In the genomic region with DNA sequence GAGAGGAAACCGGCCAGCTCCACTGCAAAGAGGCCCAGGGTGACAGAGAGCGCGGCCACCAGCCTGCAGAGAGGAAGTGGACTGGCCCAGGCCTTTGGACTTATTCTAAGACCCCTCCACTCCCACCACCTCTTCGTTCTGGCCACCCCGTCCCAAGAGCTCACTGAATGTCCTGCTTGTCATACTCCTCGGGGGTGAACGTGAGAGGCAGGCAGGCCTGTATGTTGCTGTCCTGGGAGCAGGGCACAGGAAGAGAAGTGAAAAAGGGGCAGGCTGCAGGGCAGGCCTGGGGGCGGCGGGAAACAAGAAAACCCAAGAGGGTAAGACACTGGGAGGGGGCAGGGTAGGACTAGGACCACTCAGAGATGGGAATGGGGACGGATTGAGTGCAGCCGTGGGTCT, we compare ENCODE assay signal across 8 cellular contexts. TPM values are rescaled to one million over a fixed set of nuclear protein-coding genes. Genes with fewer than 3 reads are reported as not detected.
DNase-seq lines count a peak whose midpoint lies in the region; ATAC-seq and TF ChIP-seq lines count a peak whose summit lies in the region.

No MANE protein-coding gene starts in this region.

- no peaks in the 10 kb centered on the region for H3K36me3 Mint-ChIP-seq in activated CD4-positive, alpha-beta T cell treated with anti-CD3 and anti-CD28 coated beads, Interleukin-2, amount 10 ng/mL, durations not matched to agents 24 days and 14 days (ENCODE audit: low read depth)
- H3K36me3 Mint-ChIP-seq in endothelial cell (ENCODE audit: low read depth, unreplicated experiment) (no peaks in the 10 kb centered on the region), nephron progenitor cell (ENCODE audit: low read depth) (no peaks in the 10 kb centered on the region)

- H3K27me3 ChIP-seq in Peyer's patch = no peaks in the 10 kb centered on the region

- H3K9me3 ChIP-seq in Peyer's patch = no peaks in the 10 kb centered on the region

- no peak for ATAC-seq in HG02678 (IDR thresholded peaks at IDR 0.05; ENCODE audit: unreplicated experiment)

- no peak for TF ChIP-seq CTCF in Peyer's patch (IDR thresholded peaks at IDR 0.05)
- no peak for TF ChIP-seq CTCF in endothelial cell (IDR thresholded peaks at IDR 0.05; ENCODE audit: unreplicated experiment)
- TF ChIP-seq CTCF in nephron progenitor cell (IDR thresholded peaks at IDR 0.05) = no peak
- TF ChIP-seq CTCF in GM10248 (IDR thresholded peaks at IDR 0.05; ENCODE audit: control extremely low read depth, extremely low read depth, low read depth, missing control alignments) = no peak

- no peaks in the 10 kb centered on the region for H3K36me3 ChIP-seq in Peyer's patch

- H3K4me1 Mint-ChIP-seq in activated CD4-positive, alpha-beta T cell treated with anti-CD3 and anti-CD28 coated beads, Interleukin-2, amount 10 ng/mL, durations not matched to agents 24 days and 14 days = peaks cover 38% of the 10 kb centered on the region
- H3K4me1 Mint-ChIP-seq in endothelial cell (ENCODE audit: unreplicated experiment) (peaks cover 33% of the 10 kb centered on the region), nephron progenitor cell (peaks cover 46% of the 10 kb centered on the region)

- DNase-seq in activated CD4-positive, alpha-beta T cell treated with anti-CD3 and anti-CD28 coated beads, Interleukin-2, amount 10 ng/mL, durations not matched to agents 24 days and 14 days = no peak
- no peak for DNase-seq in activated CD4-positive, alpha-beta T cell treated with anti-CD3 and anti-CD28 coated beads for 4 hours
- DNase-seq in Peyer's patch (no peak), endothelial cell (ENCODE audit: low spot score) (no peak), nephron progenitor cell (no peak), GM10248 (ENCODE audit: extremely low spot score) (no peak)
- DNase-seq in stimulated activated CD4-positive, alpha-beta T cell treated with anti-CD3 and anti-CD28 coated beads, Interleukin-2, amount 100 ng/mL, for 24 hours = no peak

- H3K9me3 Mint-ChIP-seq in activated CD4-positive, alpha-beta T cell treated with anti-CD3 and anti-CD28 coated beads, Interleukin-2, amount 10 ng/mL, durations not matched to agents 24 days and 14 days = no peaks in the 10 kb centered on the region
- H3K9me3 Mint-ChIP-seq in endothelial cell (ENCODE audit: unreplicated experiment) (no peaks in the 10 kb centered on the region), nephron progenitor cell (no peaks in the 10 kb centered on the region)

- H3K27ac Mint-ChIP-seq in activated CD4-positive, alpha-beta T cell treated with anti-CD3 and anti-CD28 coated beads, Interleukin-2, amount 10 ng/mL, durations not matched to agents 24 days and 14 days = peak overlapping the region; percentile 94
- H3K27ac Mint-ChIP-seq in endothelial cell (ENCODE audit: unreplicated experiment) (peak overlapping the region; percentile 89), nephron progenitor cell (peak overlapping the region; percentile 98)

- intact Hi-C loops in activated CD4-positive, alpha-beta T cell treated with anti-CD3 and anti-CD28 coated beads, Interleukin-2, amount 10 ng/mL, durations not matched to agents 24 days and 14 days (cut with micrococcal nuclease) = no loop called here

- TF ChIP-seq POLR2A in Peyer's patch (IDR thresholded peaks at IDR 0.05) = no peak

- POLR2A ChIA-PET in GM10248 (lab: Yijun Ruan, JAX) = no interaction called here

- H3K27me3 Mint-ChIP-seq in activated CD4-positive, alpha-beta T cell treated with anti-CD3 and anti-CD28 coated beads, Interleukin-2, amount 10 ng/mL, durations not matched to agents 24 days and 14 days = no peaks in the 10 kb centered on the region
- H3K27me3 Mint-ChIP-seq in endothelial cell (ENCODE audit: unreplicated experiment) (peaks cover 15% of the 10 kb centered on the region), nephron progenitor cell (ENCODE audit: low read depth, poor library complexity) (peaks cover 3% of the 10 kb centered on the region)

- peak overlapping the region; percentile 98 for H3K4me3 Mint-ChIP-seq in activated CD4-positive, alpha-beta T cell treated with anti-CD3 and anti-CD28 coated beads, Interleukin-2, amount 10 ng/mL, durations not matched to agents 24 days and 14 days
- H3K4me3 Mint-ChIP-seq in endothelial cell (ENCODE audit: unreplicated experiment) (peak overlapping the region; percentile 94), nephron progenitor cell (peak overlapping the region; percentile 90)

- H3K27ac ChIP-seq in Peyer's patch = peak overlapping the region; percentile 57 to 82 (median 74)

- peaks cover 6 to 28% (median 9%) of the 10 kb centered on the region in 4 donors for H3K4me1 ChIP-seq in Peyer's patch

- peak overlapping the region; percentile 47 to 62 (median 58) for H3K4me3 ChIP-seq in Peyer's patch

- CTCF ChIA-PET in GM10248 (lab: Yijun Ruan, JAX) = interaction anchor here (0.9 to 3.6 kb wide), 6 partner anchors 10 to 43 kb away, joined by 3 to 11 read pairs (median 6); no protein-coding TSS in a partner anchor

RNA-seq across cellular contexts. Expression of a gene that starts 0.4 kb away (rescaled TPM):
- total RNA-seq in activated CD4-positive, alpha-beta T cell treated with anti-CD3 and anti-CD28 coated beads, Interleukin-2, amount 10 ng/mL, durations not matched to agents 24 days and 14 days = 20.9 and 21.4 TPM in 2 replicates
- total RNA-seq in Peyer's patch (10 to 100 TPM in 3 of 4 donors, 1 to 10 TPM in 1; 6.5 to 27.2 (median 16.4) TPM), endothelial cell (ENCODE audit: unreplicated experiment) (14.6 TPM)

RNA-seq across cellular contexts. Expression of a gene that starts 13.0 kb away (rescaled TPM):
- 45.1 and 49.6 TPM in 2 replicates for total RNA-seq in activated CD4-positive, alpha-beta T cell treated with anti-CD3 and anti-CD28 coated beads, Interleukin-2, amount 10 ng/mL, durations not matched to agents 24 days and 14 days
- 10 to 100 TPM; 10.7 to 40.2 (median 32.4) TPM for total RNA-seq in Peyer's patch
- total RNA-seq in endothelial cell (ENCODE audit: unreplicated experiment) = 19.8 TPM

RNA-seq across cellular contexts. Expression of a gene that starts 14.2 kb away (rescaled TPM):
- total RNA-seq in activated CD4-positive, alpha-beta T cell treated with anti-CD3 and anti-CD28 coated beads, Interleukin-2, amount 10 ng/mL, durations not matched to agents 24 days and 14 days = 4.7 and 5.7 TPM in 2 replicates
- total RNA-seq in Peyer's patch (10 to 100 TPM; 12.6 to 22.6 (median 17.9) TPM), endothelial cell (ENCODE audit: unreplicated experiment) (9.7 TPM)

RNA-seq across cellular contexts. Expression of a gene that starts 23.6 kb away (rescaled TPM):
- 39.4 and 41.7 TPM in 2 replicates for total RNA-seq in activated CD4-positive, alpha-beta T cell treated with anti-CD3 and anti-CD28 coated beads, Interleukin-2, amount 10 ng/mL, durations not matched to agents 24 days and 14 days
- total RNA-seq in Peyer's patch = 100 to 1,000 TPM in 3 of 4 donors, 10 to 100 TPM in 1; 67.6 to 143 (median 119) TPM
- total RNA-seq in endothelial cell (ENCODE audit: unreplicated experiment) = 30.0 TPM

RNA-seq across cellular contexts. Expression of a gene that starts 34.6 kb away (rescaled TPM):
- total RNA-seq in activated CD4-positive, alpha-beta T cell treated with anti-CD3 and anti-CD28 coated beads, Interleukin-2, amount 10 ng/mL, durations not matched to agents 24 days and 14 days = 92.3 and 101 TPM in 2 replicates
- 100 to 1,000 TPM in 1 of 4 donors, 10 to 100 TPM in 3; 10.5 to 111 (median 19.1) TPM for total RNA-seq in Peyer's patch
- total RNA-seq in endothelial cell (ENCODE audit: unreplicated experiment) = 21.4 TPM
